Comparison of ENCODE assay signal across 8 cellular contexts in genomic region chr19:17305211-17305516, GRCh38. TPM values are rescaled to one million over a fixed set of nuclear protein-coding genes. Genes with fewer than 3 reads are reported as not detected.
A peak's percentile ranks its signal among the peaks of the same experiment; 100 is the strongest.
DNase-seq lines count a peak whose midpoint lies in the region; ATAC-seq and TF ChIP-seq lines count a peak whose summit lies in the region.

No MANE protein-coding gene starts in this region.

- H2AFZ ChIP-seq in KMS-11 (ENCODE audit: low read depth): no peak overlapping the region

- peak overlapping the region; percentile 78 for H3K4me3 Mint-ChIP-seq in natural killer cell treated with Interleukin-12 subunit alpha and Interleukin-12 subunit beta and Interleukin-15 and Interleukin-18, amount 100 ng/mL, for 72 hours

- H4K20me1 ChIP-seq in KMS-11 (ENCODE audit: insufficient read depth): no peaks in the 10 kb centered on the region

- peak overlapping the region; percentile 72 to 82 for H3K27ac Mint-ChIP-seq in natural killer cell treated with Interleukin-12 subunit alpha and Interleukin-12 subunit beta and Interleukin-15 and Interleukin-18, amount 100 ng/mL, for 72 hours

- no peaks in the 10 kb centered on the region for H3K27me3 Mint-ChIP-seq in natural killer cell treated with Interleukin-12 subunit alpha and Interleukin-12 subunit beta and Interleukin-15 and Interleukin-18, amount 100 ng/mL, for 72 hours

- no peaks in the 10 kb centered on the region for H3K36me3 Mint-ChIP-seq in natural killer cell treated with Interleukin-12 subunit alpha and Interleukin-12 subunit beta and Interleukin-15 and Interleukin-18, amount 100 ng/mL, for 72 hours

- peaks cover 33 to 34% of the 10 kb centered on the region in 2 donors for H3K4me1 Mint-ChIP-seq in natural killer cell treated with Interleukin-12 subunit alpha and Interleukin-12 subunit beta and Interleukin-15 and Interleukin-18, amount 100 ng/mL, for 72 hours (ENCODE audit: low read depth in 2 of 2)

- peaks cover 25% of the 10 kb centered on the region for H3K79me2 ChIP-seq in KMS-11 (ENCODE audit: insufficient read depth, low read depth)

- no peak for DNase-seq in AG10803 (ENCODE audit: low read depth)
- DNase-seq in natural killer cell treated with Interleukin-12 subunit alpha and Interleukin-12 subunit beta and Interleukin-15 and Interleukin-18, amount 100 ng/mL, for 72 hours (ENCODE audit: low spot score): no peak
- no peak for DNase-seq in foreskin melanocyte
- DNase-seq in SK-N-DZ (ENCODE audit: low spot score): no peak
- no peak for DNase-seq in nucleus accumbens (lab: John Stamatoyannopoulos, UW)

- H3K27ac ChIP-seq in KMS-11 (no peak overlapping the region), cingulate gyrus (ENCODE audit: low read depth, low read length) (peak overlapping the region; percentile 92)

- no peak for TF ChIP-seq CTCF in AG10803 (conservative IDR thresholded peaks at IDR 0.05; ENCODE audit: low read length)
- TF ChIP-seq CTCF in KMS-11 (conservative IDR thresholded peaks at IDR 0.05; ENCODE audit: low read depth, low read length): 0 out of 2 replicates have a peak, but pooled peaks have one; percentile 41

- ATAC-seq in natural killer cell treated with Interleukin-12 subunit alpha and Interleukin-12 subunit beta and Interleukin-15 and Interleukin-18, amount 100 ng/mL, for 72 hours: no peak
- ATAC-seq in HG03354 (IDR thresholded peaks at IDR 0.05; ENCODE audit: poor library complexity, severe bottlenecking, unreplicated experiment): no peak

- no peaks in the 10 kb centered on the region for H3K9me3 Mint-ChIP-seq in natural killer cell treated with Interleukin-12 subunit alpha and Interleukin-12 subunit beta and Interleukin-15 and Interleukin-18, amount 100 ng/mL, for 72 hours

- H3K4me3 ChIP-seq in AG10803 (ENCODE audit: low read length): peak overlapping the region; percentile 81
- H3K4me3 ChIP-seq in KMS-11 (IDR thresholded peaks at IDR 0.05; ENCODE audit: insufficient read depth, low read depth, low read length): no peak overlapping the region

- peaks cover 36% of the 10 kb centered on the region for H3K4me1 ChIP-seq in KMS-11 (ENCODE audit: low read depth, poor library complexity, severe bottlenecking)

- H3K9ac ChIP-seq in KMS-11: no peak overlapping the region

- H3K4me2 ChIP-seq in KMS-11: no peak overlapping the region; the same call in 1 of the 2 replicates

- H3K36me3 ChIP-seq in KMS-11 (ENCODE audit: insufficient read depth): no peaks in the 10 kb centered on the region

- H3K27me3 ChIP-seq in KMS-11 (ENCODE audit: insufficient read depth, low read depth): no peaks in the 10 kb centered on the region

RNA-seq across cellular contexts. Expression of gene MRPL34, which starts 0.5 kb away (rescaled TPM):
- total RNA-seq in natural killer cell treated with Interleukin-12 subunit alpha and Interleukin-12 subunit beta and Interleukin-15 and Interleukin-18, amount 100 ng/mL, for 72 hours: 100 to 1,000 TPM in 1 of 2 donors, 10 to 100 TPM in 1; 61.4 to 106 TPM
- polyA plus RNA-seq in SK-N-DZ (2014; cell fraction: cytosol; rRNA removed): 73.2 and 107 TPM in 2 replicates
- 61.5 and 94.1 TPM in 2 replicates for polyA plus RNA-seq in SK-N-DZ (2014; cell fraction: nucleus; rRNA removed)

RNA-seq across cellular contexts. Expression of gene ABHD8, which starts 1.9 kb away (rescaled TPM):
- 1 to 10 TPM; 6.5 to 6.8 TPM for total RNA-seq in natural killer cell treated with Interleukin-12 subunit alpha and Interleukin-12 subunit beta and Interleukin-15 and Interleukin-18, amount 100 ng/mL, for 72 hours
- polyA plus RNA-seq in SK-N-DZ (2014; cell fraction: cytosol; rRNA removed): 20.4 and 20.5 TPM in 2 replicates
- polyA plus RNA-seq in SK-N-DZ (2014; cell fraction: nucleus; rRNA removed): 9.9 and 11.1 TPM in 2 replicates

RNA-seq across cellular contexts. Expression of gene DDA1, which starts 4.2 kb away (rescaled TPM):
- total RNA-seq in natural killer cell treated with Interleukin-12 subunit alpha and Interleukin-12 subunit beta and Interleukin-15 and Interleukin-18, amount 100 ng/mL, for 72 hours: 10 to 100 TPM; 57.7 to 68.3 TPM
- 44.1 and 49.6 TPM in 2 replicates for polyA plus RNA-seq in SK-N-DZ (2014; cell fraction: cytosol; rRNA removed)
- 23.0 and 29.2 TPM in 2 replicates for polyA plus RNA-seq in SK-N-DZ (2014; cell fraction: nucleus; rRNA removed)

RNA-seq across cellular contexts. Expression of gene ANKLE1, which starts 23.5 kb away (rescaled TPM):
- 10 to 100 TPM in 1 of 2 donors, 1 to 10 TPM in 1; 2.0 to 34.6 TPM for total RNA-seq in natural killer cell treated with Interleukin-12 subunit alpha and Interleukin-12 subunit beta and Interleukin-15 and Interleukin-18, amount 100 ng/mL, for 72 hours
- polyA plus RNA-seq in SK-N-DZ (2014; cell fraction: cytosol; rRNA removed): 2.1 and 4.7 TPM in 2 replicates
- polyA plus RNA-seq in SK-N-DZ (2014; cell fraction: nucleus; rRNA removed): 12.0 and 17.3 TPM in 2 replicates

RNA-seq across cellular contexts. Expression of gene ANO8, which starts 29.5 kb away (rescaled TPM):
- 1 to 10 TPM; 5.5 to 7.0 TPM for total RNA-seq in natural killer cell treated with Interleukin-12 subunit alpha and Interleukin-12 subunit beta and Interleukin-15 and Interleukin-18, amount 100 ng/mL, for 72 hours
- polyA plus RNA-seq in SK-N-DZ (2014; cell fraction: cytosol; rRNA removed): 9.5 and 13.7 TPM in 2 replicates
- polyA plus RNA-seq in SK-N-DZ (2014; cell fraction: nucleus; rRNA removed): 36.9 and 54.0 TPM in 2 replicates
